Comparison of ENCODE assay signal across 27 cellular contexts in genomic region chr6:161424421-161424820, GRCh38.
"Had no signal": no experiment of that assay in that cellular context is flagged by ENCODE, and none has a peak within 500 bp of the region (broad histone marks: within the 10 kb centered on the region; RNA-seq: fewer than 3 reads in every experiment).

No MANE protein-coding gene starts in this region.

- H3K9ac ChIP-seq: parathyroid adenoma had no signal

- H3K27me3 ChIP-seq: body of pancreas, heart left ventricle, right atrium auricular region, stomach, tibial artery had no signal

- H3K27ac ChIP-seq: coronary artery, heart left ventricle, parathyroid adenoma, right atrium auricular region, stomach, tibial artery had no signal

- ATAC-seq: activated CD4-positive, alpha-beta T cell treated with anti-CD3 and anti-CD28 coated beads for 36 hours; activated CD8-positive, alpha-beta memory T cell treated with anti-CD3 and anti-CD28 coated beads, Interleukin-2, amount 10 ng/mL, durations not matched to agents 7 days and 5 days; activated CD8-positive, alpha-beta T cell treated with anti-CD3 and anti-CD28 coated beads, Interleukin-2, amount 10 ng/mL, durations not matched to agents 7 days and 5 days; activated naive CD4-positive, alpha-beta T cell treated with anti-CD3 and anti-CD28 coated beads, Interleukin-2, amount 50 U/mL, for 72 hours; activated T-cell treated with anti-CD3 and anti-CD28 coated beads, Interleukin-2, amount 50 U/mL, for 72 hours; body of pancreas; effector memory CD8-positive, alpha-beta T cell; heart left ventricle; left lobe of liver; mucosa of descending colon; stimulated activated naive B cell treated with anti-CD40 and anti-IgM and Interleukin-4, amounts not matched to agents 10 μg/mL and 1 μg/mL and 100 μg/mL, for 72 hours had no signal

- H3K9me3 ChIP-seq: body of pancreas, heart left ventricle, mucosa of descending colon, right atrium auricular region, stomach, tibial artery had no signal

- H3K4me1 ChIP-seq: parathyroid adenoma, stomach had no signal

- DNase-seq: activated CD4-positive, alpha-beta T cell treated with anti-CD3 and anti-CD28 coated beads for 36 hours; activated CD4-positive, CD25-positive, alpha-beta regulatory T cell; activated CD8-positive, alpha-beta memory T cell treated with anti-CD3 and anti-CD28 coated beads, Interleukin-2, amount 10 ng/mL, durations not matched to agents 7 days and 5 days; activated CD8-positive, alpha-beta T cell treated with anti-CD3 and anti-CD28 coated beads, Interleukin-2, amount 10 ng/mL, durations not matched to agents 7 days and 5 days; activated naive CD4-positive, alpha-beta T cell; activated T-cell treated with anti-CD3 and anti-CD28 coated beads for 4 hours; activated T-cell treated with anti-CD3 and anti-CD28 coated beads, Interleukin-2, amount 50 U/mL, for 72 hours; anterior cingulate cortex; body of pancreas; cerebellar nuclear complex; effector memory CD8-positive, alpha-beta T cell; heart left ventricle; hypothalamus; immature natural killer cell; mucosa of descending colon; naive B cell; stimulated activated CD4-positive, alpha-beta T cell treated with anti-CD3 and anti-CD28 coated beads, Interleukin-15, amount 100 ng/mL, for 24 hours; stimulated activated CD4-positive, alpha-beta T cell treated with anti-CD3 and anti-CD28 coated beads, Interleukin-2, amount 100 ng/mL, for 24 hours; stimulated activated naive B cell treated with anti-CD40 and anti-IgM and Interleukin-4, amounts not matched to agents 10 μg/mL and 1 μg/mL and 100 μg/mL, for 72 hours; stomach; tibial artery had no signal

- H3K36me3 ChIP-seq: heart left ventricle, right atrium auricular region, stomach, tibial artery had no signal

- H3K79me2 ChIP-seq: parathyroid adenoma had no signal

- H2AFZ ChIP-seq: parathyroid adenoma had no signal

- H3K4me3 ChIP-seq: body of pancreas, coronary artery, heart left ventricle, lung, mucosa of descending colon, right atrium auricular region, stomach, tibial artery had no signal
